ENCODE assay signal across 25 cellular contexts in the genomic region with DNA sequence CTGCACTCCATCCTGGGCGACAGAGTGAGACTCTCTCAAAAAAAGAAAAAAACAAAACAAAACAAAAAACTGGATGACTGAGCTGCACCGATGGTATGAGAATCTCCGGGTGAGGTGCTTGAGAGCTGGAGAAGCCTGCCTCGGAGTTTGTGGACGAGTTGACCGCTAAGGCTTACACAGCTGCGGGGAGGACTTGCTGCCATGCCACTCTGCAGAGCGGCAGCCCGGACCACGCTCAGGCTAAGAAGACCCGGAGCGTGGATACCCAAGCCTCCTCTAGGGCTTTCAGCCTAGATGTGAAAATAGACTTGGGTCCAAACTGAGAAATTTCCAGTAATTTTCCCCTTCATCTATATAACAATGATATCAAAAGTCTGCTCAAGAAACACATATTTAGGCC.
"Had no signal": no experiment of that assay in that cellular context is flagged by ENCODE, and none has a peak within 500 bp of the region (broad histone marks: within the 10 kb centered on the region; RNA-seq: fewer than 3 reads in every experiment).

No MANE protein-coding gene starts in this region.

- DNase-seq: activated CD4-positive, alpha-beta memory T cell treated with anti-CD3 and anti-CD28 coated beads for 36 hours; activated CD4-positive, alpha-beta T cell treated with anti-CD3 and anti-CD28 coated beads, Interleukin-2, amount 10 ng/mL, durations not matched to agents 24 days and 14 days; activated CD4-positive, CD25-positive, alpha-beta regulatory T cell treated with anti-CD3 and anti-CD28 coated beads, Interleukin-2, amount 50 U/mL, for 72 hours; activated gamma-delta T cell; activated naive CD4-positive, alpha-beta T cell treated with anti-CD3 and anti-CD28 coated beads, Interleukin-2, amount 50 U/mL, for 16 hours; activated naive CD8-positive, alpha-beta T cell treated with anti-CD3 and anti-CD28 coated beads, Interleukin-2, amount 50 U/mL, for 24 hours; activated T-cell treated with anti-CD3 and anti-CD28 coated beads, Interleukin-2, amount 50 U/mL, for 72 hours; amygdala; caudate nucleus; endodermal cell; foreskin fibroblast; heart right ventricle; lower lobe of right lung; mesendoderm; nephron progenitor cell; sigmoid colon; small intestine; stimulated activated CD4-positive, alpha-beta T cell treated with anti-CD3 and anti-CD28 coated beads, Interleukin-4, amount 100 ng/mL, for 24 hours; stimulated activated naive CD8-positive, alpha-beta T cell treated with anti-CD3 and anti-CD28 coated beads, Interleukin-15, amount 100 ng/mL, for 72 hours; SW 1271; T-helper 2 cell; upper lobe of left lung had no signal

- H3K27me3 Mint-ChIP-seq: activated CD4-positive, alpha-beta memory T cell treated with anti-CD3 and anti-CD28 coated beads for 36 hours; activated CD4-positive, alpha-beta T cell treated with anti-CD3 and anti-CD28 coated beads, Interleukin-2, amount 10 ng/mL, durations not matched to agents 24 days and 14 days; activated naive CD8-positive, alpha-beta T cell treated with anti-CD3 and anti-CD28 coated beads, Interleukin-2, amount 50 U/mL, for 24 hours; progenitor cell of endocrine pancreas; stimulated activated naive CD8-positive, alpha-beta T cell treated with anti-CD3 and anti-CD28 coated beads, Interleukin-15, amount 100 ng/mL, for 72 hours had no signal

- H3K4me3 Mint-ChIP-seq: activated CD4-positive, alpha-beta memory T cell treated with anti-CD3 and anti-CD28 coated beads for 36 hours; activated CD4-positive, alpha-beta T cell treated with anti-CD3 and anti-CD28 coated beads, Interleukin-2, amount 10 ng/mL, durations not matched to agents 24 days and 14 days; activated naive CD8-positive, alpha-beta T cell treated with anti-CD3 and anti-CD28 coated beads, Interleukin-2, amount 50 U/mL, for 24 hours; activated T-cell treated with anti-CD3 and anti-CD28 coated beads, Interleukin-2, amount 50 U/mL, for 72 hours; endodermal cell; nephron progenitor cell; stimulated activated effector memory CD8-positive, alpha-beta T cell treated with anti-CD3 and anti-CD28 coated beads, Interleukin-12 subunit alpha, Interleukin-12 subunit beta, amount 100 ng/mL, for 72 hours; stimulated activated naive CD8-positive, alpha-beta T cell treated with anti-CD3 and anti-CD28 coated beads, Interleukin-15, amount 100 ng/mL, for 72 hours had no signal

- H3K9me3 Mint-ChIP-seq: activated CD4-positive, alpha-beta memory T cell treated with anti-CD3 and anti-CD28 coated beads for 36 hours; activated CD4-positive, alpha-beta T cell treated with anti-CD3 and anti-CD28 coated beads, Interleukin-2, amount 10 ng/mL, durations not matched to agents 24 days and 14 days; activated naive CD8-positive, alpha-beta T cell treated with anti-CD3 and anti-CD28 coated beads, Interleukin-2, amount 50 U/mL, for 24 hours; activated T-cell treated with anti-CD3 and anti-CD28 coated beads, Interleukin-2, amount 50 U/mL, for 72 hours; endodermal cell; nephron progenitor cell; stimulated activated effector memory CD8-positive, alpha-beta T cell treated with anti-CD3 and anti-CD28 coated beads, Interleukin-12 subunit alpha, Interleukin-12 subunit beta, amount 100 ng/mL, for 72 hours; stimulated activated naive CD8-positive, alpha-beta T cell treated with anti-CD3 and anti-CD28 coated beads, Interleukin-15, amount 100 ng/mL, for 72 hours had no signal

- ATAC-seq: activated naive CD8-positive, alpha-beta T cell treated with anti-CD3 and anti-CD28 coated beads, Interleukin-2, amount 50 U/mL, for 24 hours; activated T-cell treated with anti-CD3 and anti-CD28 coated beads, Interleukin-2, amount 50 U/mL, for 72 hours; heart right ventricle; left lung; lower lobe of right lung; stimulated activated effector memory CD8-positive, alpha-beta T cell treated with anti-CD3 and anti-CD28 coated beads, Interleukin-12 subunit alpha, Interleukin-12 subunit beta, amount 100 ng/mL, for 72 hours; stimulated activated naive CD8-positive, alpha-beta T cell treated with anti-CD3 and anti-CD28 coated beads, Interleukin-15, amount 100 ng/mL, for 72 hours had no signal

- H3K27ac Mint-ChIP-seq: activated CD4-positive, alpha-beta memory T cell treated with anti-CD3 and anti-CD28 coated beads for 36 hours; activated CD4-positive, alpha-beta T cell treated with anti-CD3 and anti-CD28 coated beads, Interleukin-2, amount 10 ng/mL, durations not matched to agents 24 days and 14 days; activated naive CD8-positive, alpha-beta T cell treated with anti-CD3 and anti-CD28 coated beads, Interleukin-2, amount 50 U/mL, for 24 hours; activated T-cell treated with anti-CD3 and anti-CD28 coated beads, Interleukin-2, amount 50 U/mL, for 72 hours; endodermal cell; nephron progenitor cell; progenitor cell of endocrine pancreas; stimulated activated effector memory CD8-positive, alpha-beta T cell treated with anti-CD3 and anti-CD28 coated beads, Interleukin-12 subunit alpha, Interleukin-12 subunit beta, amount 100 ng/mL, for 72 hours had no signal
